In genomic region chr2:158967731-158968395, GRCh38 we compare ENCODE assay signal across 8 cellular contexts. TPM values are rescaled to one million over a fixed set of nuclear protein-coding genes. Genes with fewer than 3 reads are reported as not detected.
A peak's percentile ranks its signal among the peaks of the same experiment; 100 is the strongest.
DNase-seq lines count a peak whose midpoint lies in the region; ATAC-seq and TF ChIP-seq lines count a peak whose summit lies in the region.

No MANE protein-coding gene starts in this region.

- no peaks in the 10 kb centered on the region for H3K36me3 ChIP-seq in duodenal mucosa (ENCODE audit: control insufficient read depth in 1 of 2, insufficient read depth in 2 of 2, low read length in 2 of 2)

- H3K27me3 ChIP-seq in duodenal mucosa (ENCODE audit: control insufficient read depth in 1 of 2, insufficient read depth in 2 of 2, low read length in 2 of 2): no peaks in the 10 kb centered on the region

- intact Hi-C loops in lower leg skin (cut with DNase I; ENCODE audit: low total_unique reads): no loop called here

- peak overlapping the region; percentile 49 to 72 for H3K9ac ChIP-seq in duodenal mucosa (ENCODE audit: low read depth in 1 of 2, low read length in 2 of 2)

- no peaks in the 10 kb centered on the region for H3K9me3 ChIP-seq in duodenal mucosa (ENCODE audit: control insufficient read depth in 1 of 2, low read length in 2 of 2)

- 3 to 5% methylated on average over 29 to 31 of the region's 31 CpGs for WGBS in lower leg skin, 2 donors

- no peak for TF ChIP-seq CTCF in 22Rv1 (IDR thresholded peaks at IDR 0.05)
- no peak for TF ChIP-seq CTCF in GM12875 (IDR thresholded peaks at IDR 0.05; ENCODE audit: borderline replicate concordance, insufficient read depth, low read depth, low read length)
- no peak for TF ChIP-seq CTCF in lower leg skin (IDR thresholded peaks at IDR 0.05)

- no peak for ATAC-seq in HG03108 (IDR thresholded peaks at IDR 0.05; ENCODE audit: unreplicated experiment)

- H3K4me3 ChIP-seq in GM12875 (ENCODE audit: low read depth, low read length) (peak overlapping the region; percentile 77), duodenal mucosa (ENCODE audit: low read depth in 1 of 2, low read length in 2 of 2) (peak overlapping the region; percentile 84 to 89), lower leg skin (ENCODE audit: low read depth, poor library complexity, severe bottlenecking) (peak overlapping the region; percentile 56)

- H3K27ac ChIP-seq in 22Rv1 (peak overlapping the region; percentile 61), duodenal mucosa (ENCODE audit: low read depth, low read length) (peak overlapping the region; percentile 81), temporal lobe (ENCODE audit: low read depth, low read length) (peak overlapping the region; percentile 84)

- no peak for TF ChIP-seq POLR2A in lower leg skin (IDR thresholded peaks at IDR 0.05)

- DNase-seq in OCI-M1 (lab: John Stamatoyannopoulos, UW) (peak; percentile 94), lower leg skin (ENCODE audit: low spot score in 2 of 2) (peak in 1 of 2 donors; percentile 88)
- DNase-seq in effector CD8-positive, alpha-beta T cell (lab: John Stamatoyannopoulos, UW): no peak

- H3K4me1 ChIP-seq in duodenal mucosa (ENCODE audit: control insufficient read depth in 1 of 2, insufficient read depth in 2 of 2, low read length in 2 of 2): peaks cover 2 to 24% of the 10 kb centered on the region in 2 donors

RNA-seq across cellular contexts. Expression of gene TANC1, which starts 0.6 kb away (rescaled TPM):
- total RNA-seq in lower leg skin (100 to 1,000 TPM in 2 of 4 donors, 10 to 100 TPM in 2; 65.8 to 111 (median 93.6) TPM), temporal lobe (5.9 TPM)
